Comparison of ENCODE assay signal across 8 cellular contexts in genomic region chr1:59976194-59977074, GRCh38. TPM values are rescaled to one million over a fixed set of nuclear protein-coding genes. Genes with fewer than 3 reads are reported as not detected.
DNase-seq lines count a peak whose midpoint lies in the region; ATAC-seq and TF ChIP-seq lines count a peak whose summit lies in the region.

No MANE protein-coding gene starts in this region.

- H3K27me3 Mint-ChIP-seq in CD8-positive, alpha-beta memory T cell, result peaks cover 19 to 39% of the 10 kb centered on the region in 2 donors

- H3K4me3 Mint-ChIP-seq in CD8-positive, alpha-beta memory T cell, result no peak overlapping the region

- H3K27me3 ChIP-seq in CD8-positive, alpha-beta memory T cell (ENCODE audit: insufficient read depth, low read length, poor library complexity, severe bottlenecking), result no peaks in the 10 kb centered on the region
- H3K27me3 ChIP-seq in body of pancreas (no peaks in the 10 kb centered on the region), iPS-20b (ENCODE audit: insufficient read depth, low read length) (peaks cover 17% of the 10 kb centered on the region)

- no peak overlapping the region for H3K9ac ChIP-seq in iPS-20b (ENCODE audit: low read depth, low read length)

- intact Hi-C loops in body of pancreas (cut with DNase I), result loop anchor here (10.0 kb wide), 1 partner anchor 1068 kb away; no protein-coding TSS in a partner anchor

- H3K4me1 ChIP-seq in CD8-positive, alpha-beta memory T cell (ENCODE audit: insufficient read depth, low read length), result no peaks in the 10 kb centered on the region
- H3K4me1 ChIP-seq in body of pancreas (peaks cover 7% of the 10 kb centered on the region), iPS-20b (ENCODE audit: insufficient read depth, low read length) (no peaks in the 10 kb centered on the region)

- no peak overlapping the region for H3K4me3 ChIP-seq in CD8-positive, alpha-beta memory T cell (ENCODE audit: low read length)
- H3K4me3 ChIP-seq in body of pancreas (no peak overlapping the region), iPS-20b (ENCODE audit: low read length) (peak overlapping the region; percentile 37; the same call in 1 of the 2 replicates)

- H3K9me3 ChIP-seq in CD8-positive, alpha-beta memory T cell (ENCODE audit: low read length), result no peaks in the 10 kb centered on the region
- H3K9me3 ChIP-seq in body of pancreas, result no peaks in the 10 kb centered on the region
- H3K9me3 ChIP-seq in iPS-20b (ENCODE audit: insufficient read depth, low read depth, low read length), result no peaks in the 10 kb centered on the region

- peaks cover 0 to 1% (median 0%) of the 10 kb centered on the region in 3 donors for H3K36me3 Mint-ChIP-seq in CD8-positive, alpha-beta memory T cell

- H3K9me3 Mint-ChIP-seq in CD8-positive, alpha-beta memory T cell, result no peaks in the 10 kb centered on the region

- 33 to 35% methylated on average over 19 of the region's 19 CpGs for WGBS in body of pancreas, 2 donors

- ATAC-seq in GM21529 (IDR thresholded peaks at IDR 0.05; ENCODE audit: unreplicated experiment), result peak; percentile 76
- ATAC-seq in body of pancreas, result peak; percentile 78
- ATAC-seq in GM19452 (IDR thresholded peaks at IDR 0.05; ENCODE audit: unreplicated experiment), result no peak

- H3K36me3 ChIP-seq in CD8-positive, alpha-beta memory T cell (ENCODE audit: insufficient read depth, low read length), result no peaks in the 10 kb centered on the region
- H3K36me3 ChIP-seq in body of pancreas (replicated peaks in 1 of 2; ENCODE audit: insufficient read depth in 1 of 2, low read depth in 2 of 2) (no peaks in the 10 kb centered on the region), iPS-20b (ENCODE audit: insufficient read depth, low read depth, low read length) (no peaks in the 10 kb centered on the region)

- peak; percentile 67 to 91 (median 73) for TF ChIP-seq CTCF in body of pancreas (IDR thresholded peaks at IDR 0.05)

- H3K27ac ChIP-seq in CD8-positive, alpha-beta memory T cell (ENCODE audit: low read depth, low read length), result no peak overlapping the region
- H3K27ac ChIP-seq in body of pancreas (no peak overlapping the region), iPS-20b (ENCODE audit: low read length) (no peak overlapping the region)

- POLR2A ChIA-PET in CD8-positive, alpha-beta memory T cell (lab: Charles Lee), result no interaction called here

- CTCF ChIA-PET in CD8-positive, alpha-beta memory T cell (lab: Charles Lee), result interaction anchor here (1.5 to 2.3 kb wide), 2 partner anchors 12 to 29 kb away, joined by 4 to 8 read pairs; no protein-coding TSS in a partner anchor

- H3K27ac Mint-ChIP-seq in CD8-positive, alpha-beta memory T cell, result no peak overlapping the region

- peaks cover under 1 to 2% (median 2%) of the 10 kb centered on the region in 3 donors for H3K4me1 Mint-ChIP-seq in CD8-positive, alpha-beta memory T cell

- peak in 3 of 5 donors; percentile 11 to 50 (median 18) for DNase-seq in CD8-positive, alpha-beta memory T cell
- DNase-seq in NCI-H1092 (lab: John Stamatoyannopoulos, UW), result peak; percentile 41
- peak; percentile 43 for DNase-seq in SKM-1 (lab: John Stamatoyannopoulos, UW; ENCODE audit: unreplicated experiment)
- DNase-seq in body of pancreas, result peak; percentile 66 to 79 (median 70)
- DNase-seq in smooth muscle cell of the brain vasculature (ENCODE audit: low read depth, low spot score), result peak; percentile 21

- no peak for TF ChIP-seq POLR2A in body of pancreas (IDR thresholded peaks at IDR 0.05)

RNA-seq across cellular contexts. Expression of gene CYP2J2, which starts 49.9 kb away (rescaled TPM):
- total RNA-seq in CD8-positive, alpha-beta memory T cell, result under 1 TPM; 0.42 to 0.70 TPM
- polyA plus RNA-seq in CD8-positive, alpha-beta memory T cell, result 1.6 TPM
- 1 to 10 TPM; 2.3 to 4.9 TPM for total RNA-seq in body of pancreas

Comparison
In these comparisons a context has a peak if more than half of its experiments do, and no peak if none do; other contexts are left out.
1. DNase-seq: peak in every context shown above with its lines; median percentile 70 in body of pancreas; 43 in SKM-1; 41 in NCI-H1092; 21 in smooth muscle cell of the brain vasculature; 18 in CD8-positive, alpha-beta memory T cell.